8 cellular contexts compared by ENCODE assay signal in genomic region chr2:148020036-148020357, GRCh38. TPM values are rescaled to one million over a fixed set of nuclear protein-coding genes. Genes with fewer than 3 reads are reported as not detected.
DNase-seq lines count a peak whose midpoint lies in the region; ATAC-seq, FAIRE-seq and TF ChIP-seq lines count a peak whose summit lies in the region.

No MANE protein-coding gene starts in this region.

- H3K27ac Mint-ChIP-seq in activated naive CD8-positive, alpha-beta T cell treated with anti-CD3 and anti-CD28 coated beads, Interleukin-2, amount 50 U/mL, for 24 hours: peak overlapping the region; percentile 94

- peak; percentile 23 for ATAC-seq in HG03469 (IDR thresholded peaks at IDR 0.05; ENCODE audit: unreplicated experiment)
- no peak for ATAC-seq in activated naive CD8-positive, alpha-beta T cell treated with anti-CD3 and anti-CD28 coated beads, Interleukin-2, amount 50 U/mL, for 24 hours

- no peak for TF ChIP-seq CTCF in GM06990 (IDR thresholded peaks at IDR 0.05; ENCODE audit: insufficient read depth, low read length, poor library complexity, severe bottlenecking)

- H3K36me3 ChIP-seq in GM06990 (ENCODE audit: control insufficient read depth, insufficient read depth, low read length): no peaks in the 10 kb centered on the region

- H3K4me3 Mint-ChIP-seq in activated naive CD8-positive, alpha-beta T cell treated with anti-CD3 and anti-CD28 coated beads, Interleukin-2, amount 50 U/mL, for 24 hours: peak overlapping the region; percentile 98

- FAIRE-seq in islet of Langerhans (lab: Jason Lieb, UNC): peak; percentile 41

- H3K27ac ChIP-seq in temporal lobe (ENCODE audit: low read depth, low read length): peak overlapping the region; percentile 82

- no peaks in the 10 kb centered on the region for H3K27me3 ChIP-seq in GM06990 (replicated peaks; ENCODE audit: control insufficient read depth, insufficient read depth, low read length)

- H3K36me3 Mint-ChIP-seq in activated naive CD8-positive, alpha-beta T cell treated with anti-CD3 and anti-CD28 coated beads, Interleukin-2, amount 50 U/mL, for 24 hours (ENCODE audit: low read depth): peaks cover 15% of the 10 kb centered on the region

- H3K4me3 ChIP-seq in GM06990 (replicated peaks; ENCODE audit: low read depth, low read length): peak overlapping the region; percentile 83

- peaks cover 49% of the 10 kb centered on the region for H3K4me1 Mint-ChIP-seq in activated naive CD8-positive, alpha-beta T cell treated with anti-CD3 and anti-CD28 coated beads, Interleukin-2, amount 50 U/mL, for 24 hours

- H3K9me3 Mint-ChIP-seq in activated naive CD8-positive, alpha-beta T cell treated with anti-CD3 and anti-CD28 coated beads, Interleukin-2, amount 50 U/mL, for 24 hours: no peaks in the 10 kb centered on the region

- DNase-seq in GM06990 (ENCODE audit: extremely low read depth, insufficient read length) (no peak), cerebellar cortex (ENCODE audit: low spot score) (no peak), SW480 (ENCODE audit: low spot score) (no peak), NCI-H226 (no peak)
- no peak for DNase-seq in activated naive CD8-positive, alpha-beta T cell treated with anti-CD3 and anti-CD28 coated beads, Interleukin-2, amount 50 U/mL, for 24 hours

- no peaks in the 10 kb centered on the region for H3K27me3 Mint-ChIP-seq in activated naive CD8-positive, alpha-beta T cell treated with anti-CD3 and anti-CD28 coated beads, Interleukin-2, amount 50 U/mL, for 24 hours

RNA-seq across cellular contexts. Expression of gene ORC4, which starts 0.5 kb away (rescaled TPM):
- total RNA-seq in temporal lobe: 80.9 TPM

RNA-seq across cellular contexts. Expression of gene MBD5, which starts 0.9 kb away (rescaled TPM):
- 41.3 TPM for total RNA-seq in temporal lobe
